Comparison of ENCODE assay signal across 10 cellular contexts in genomic region chr19:14772995-14773394, GRCh38. TPM values are rescaled to one million over a fixed set of nuclear protein-coding genes. Genes with fewer than 3 reads are reported as not detected.
"Had no signal": no experiment of that assay in that cellular context is flagged by ENCODE, and none has a peak within 500 bp of the region (broad histone marks: within the 10 kb centered on the region; RNA-seq: fewer than 3 reads in every experiment).

No MANE protein-coding gene starts in this region.

- H3K9me3 ChIP-seq: HAP-1 had no signal

- DNase-seq: GM23248, GOT3, H7, HFFc6, IMR-90, KBM-7 had no signal

- H3K36me3 ChIP-seq: HAP-1 had no signal

- ATAC-seq: HCT116 had no signal

- H3K4me3 ChIP-seq: GM23248, HAP-1 had no signal

- H2AFZ ChIP-seq: GM23248 had no signal

- H3K4me1 ChIP-seq: HAP-1 had no signal

- H3K9ac ChIP-seq: GM23248 had no signal

- H3K27ac ChIP-seq: GM23248, HL-60 had no signal

RNA-seq across cellular contexts. Expression of gene ADGRE2, which starts 5.4 kb away (rescaled TPM):
- total RNA-seq: GM23248, H7, HT1080, IMR-90 had no signal
- polyA plus RNA-seq: IMR-90 had no signal
